In genomic region chr10:92880233-92880861, GRCh38 we compare ENCODE assay signal across 8 cellular contexts. TPM values are rescaled to one million over a fixed set of nuclear protein-coding genes. Genes with fewer than 3 reads are reported as not detected.
DNase-seq lines count a peak whose midpoint lies in the region; ATAC-seq and TF ChIP-seq lines count a peak whose summit lies in the region.

No MANE protein-coding gene starts in this region.

- no peak overlapping the region for H3K27ac Mint-ChIP-seq in activated T-helper 17 cell treated with anti-CD3 and anti-CD28 coated beads, Interleukin-2, amount 50 U/mL, for 72 hours

- no peak for ATAC-seq in activated T-helper 17 cell treated with anti-CD3 and anti-CD28 coated beads, Interleukin-2, amount 50 U/mL, for 72 hours (replicated peaks)
- no peak for ATAC-seq in GM18517 (IDR thresholded peaks at IDR 0.05; ENCODE audit: unreplicated experiment)
- no peak for ATAC-seq in HG02763 (IDR thresholded peaks at IDR 0.05; ENCODE audit: unreplicated experiment)

- no peak overlapping the region for H3K4me3 Mint-ChIP-seq in activated T-helper 17 cell treated with anti-CD3 and anti-CD28 coated beads, Interleukin-2, amount 50 U/mL, for 72 hours

- no peak overlapping the region for H3K4me2 ChIP-seq in mesenchymal stem cell (ENCODE audit: low read length, poor library complexity, severe bottlenecking)

- H4K8ac ChIP-seq in mesenchymal stem cell (ENCODE audit: low read length), result no peak overlapping the region

- H2BK120ac ChIP-seq in mesenchymal stem cell (ENCODE audit: low read depth, low read length), result no peak overlapping the region

- WGBS in mesenchymal stem cell, result no CpG with 5 or more reads among the region's 4 CpGs

- no peak overlapping the region for H2AK5ac ChIP-seq in mesenchymal stem cell (ENCODE audit: low read length, severe bottlenecking)

- H3K27ac ChIP-seq in C4-2B, result no peak overlapping the region
- no peak overlapping the region for H3K27ac ChIP-seq in mesenchymal stem cell (ENCODE audit: low read length, poor library complexity, severe bottlenecking)

- no peak overlapping the region for H3K4me3 ChIP-seq in HAP-1
- H3K4me3 ChIP-seq in mesenchymal stem cell (ENCODE audit: insufficient read depth in 1 of 2, low read depth in 1 of 2, low read length in 2 of 2), result no peak overlapping the region

- no peaks in the 10 kb centered on the region for H3K27me3 Mint-ChIP-seq in activated T-helper 17 cell treated with anti-CD3 and anti-CD28 coated beads, Interleukin-2, amount 50 U/mL, for 72 hours

- in situ Hi-C loops in HAP-1 (cut with MboI; ENCODE audit: low sequenced_read_pairs), result loop anchor here (25.0 kb wide), 3 partner anchors 182 to 607 kb away; partner anchors contain the start of genes CEP55, CYP26A1, CYP26C1 and MYOF

- H3K27me3 ChIP-seq in HAP-1 (ENCODE audit: low read depth), result no peaks in the 10 kb centered on the region
- H3K27me3 ChIP-seq in mesenchymal stem cell (ENCODE audit: control insufficient read depth in 1 of 2, insufficient read depth in 1 of 2, low read length in 2 of 2), result no peaks in the 10 kb centered on the region

- H2BK15ac ChIP-seq in mesenchymal stem cell (ENCODE audit: low read depth, poor library complexity, severe bottlenecking), result no peak overlapping the region

- no peaks in the 10 kb centered on the region for H3K36me3 Mint-ChIP-seq in activated T-helper 17 cell treated with anti-CD3 and anti-CD28 coated beads, Interleukin-2, amount 50 U/mL, for 72 hours (ENCODE audit: low read depth)

- no peak overlapping the region for H2BK12ac ChIP-seq in mesenchymal stem cell (ENCODE audit: low read length in 2 of 2)

- no peaks in the 10 kb centered on the region for H3K79me1 ChIP-seq in mesenchymal stem cell (replicated peaks; ENCODE audit: low read length, poor library complexity, severe bottlenecking)

- H3K23ac ChIP-seq in mesenchymal stem cell (ENCODE audit: low read length in 2 of 2), result no peak overlapping the region

- no peak overlapping the region for H3K4ac ChIP-seq in mesenchymal stem cell (ENCODE audit: low read depth in 1 of 2, low read length in 2 of 2)

- H3K4me1 ChIP-seq in HAP-1 (peaks cover 11% of the 10 kb centered on the region), mesenchymal stem cell (ENCODE audit: control insufficient read depth, insufficient read depth, low read depth, low read length) (no peaks in the 10 kb centered on the region)

- no peaks in the 10 kb centered on the region for H3K9me3 Mint-ChIP-seq in activated T-helper 17 cell treated with anti-CD3 and anti-CD28 coated beads, Interleukin-2, amount 50 U/mL, for 72 hours

- H3K18ac ChIP-seq in mesenchymal stem cell (ENCODE audit: low read depth in 1 of 2, low read length in 2 of 2), result no peak overlapping the region

- H2AFZ ChIP-seq in mesenchymal stem cell (ENCODE audit: low read depth, low read length), result no peak overlapping the region

- H3K9ac ChIP-seq in mesenchymal stem cell (ENCODE audit: low read length), result peak overlapping the region; percentile 39

- H2BK5ac ChIP-seq in mesenchymal stem cell (ENCODE audit: low read depth, low read length, poor library complexity, severe bottlenecking), result no peak overlapping the region

- no peak overlapping the region for H3K14ac ChIP-seq in mesenchymal stem cell (ENCODE audit: low read length in 2 of 2)

- H3K36me3 ChIP-seq in HAP-1 (replicated peaks) (no peaks in the 10 kb centered on the region), mesenchymal stem cell (ENCODE audit: control insufficient read depth in 1 of 2, insufficient read depth in 2 of 2, low read depth in 1 of 2, low read length in 2 of 2) (no peaks in the 10 kb centered on the region)

- TF ChIP-seq CTCF in C4-2B (conservative IDR thresholded peaks at IDR 0.05), result peak; percentile 79

- H3K4me1 Mint-ChIP-seq in activated T-helper 17 cell treated with anti-CD3 and anti-CD28 coated beads, Interleukin-2, amount 50 U/mL, for 72 hours, result peaks cover 9% of the 10 kb centered on the region

- DNase-seq in HAP-1 (ENCODE audit: low spot score in 2 of 2), result peak; percentile 37 to 47
- peak; percentile 69 for DNase-seq in NOMO-1 treated with DMSO at 0.1 percent for 48 hours (lab: John Stamatoyannopoulos, UW; ENCODE audit: unreplicated experiment)
- peak; percentile 79 for DNase-seq in dermis blood vessel endothelial cell
- peak; percentile 71 for DNase-seq in mesenchymal stem cell

- H4K91ac ChIP-seq in mesenchymal stem cell (ENCODE audit: low read length), result no peak overlapping the region

- H3K9me3 ChIP-seq in HAP-1 (no peaks in the 10 kb centered on the region), mesenchymal stem cell (ENCODE audit: control insufficient read depth, low read length) (no peaks in the 10 kb centered on the region)

RNA-seq across cellular contexts. Expression of gene EXOC6, which starts 32.0 kb away (rescaled TPM):
- 364 and 485 TPM in 2 replicates for total RNA-seq in dermis blood vessel endothelial cell
- 6.3 TPM for polyA plus RNA-seq in mesenchymal stem cell (2013, experiment 1 of 2)
- polyA plus RNA-seq in mesenchymal stem cell (2013, experiment 2 of 2), result 6.8 TPM
- 10 to 100 TPM in 1 of 2 donors, 1 to 10 TPM in 1; 9.8 to 12.1 TPM for total RNA-seq in activated T-helper 17 cell treated with anti-CD3 and anti-CD28 coated beads, Interleukin-2, amount 50 U/mL, for 72 hours

Comparison
In these comparisons a context has a peak if more than half of its experiments do, and no peak if none do; other contexts are left out.
1. RNA of gene EXOC6, which starts 32.0 kb away (total RNA-seq): 364 to 485 TPM in dermis blood vessel endothelial cell; 9.8 to 12.1 TPM in activated T-helper 17 cell treated with anti-CD3 and anti-CD28 coated beads, Interleukin-2, amount 50 U/mL, for 72 hours; every median in the first group is over 10 times any median in the second.
2. Peak in every context shown above with its lines, with median percentiles within 50 percentile points of each other: DNase-seq.